In the genomic region with DNA sequence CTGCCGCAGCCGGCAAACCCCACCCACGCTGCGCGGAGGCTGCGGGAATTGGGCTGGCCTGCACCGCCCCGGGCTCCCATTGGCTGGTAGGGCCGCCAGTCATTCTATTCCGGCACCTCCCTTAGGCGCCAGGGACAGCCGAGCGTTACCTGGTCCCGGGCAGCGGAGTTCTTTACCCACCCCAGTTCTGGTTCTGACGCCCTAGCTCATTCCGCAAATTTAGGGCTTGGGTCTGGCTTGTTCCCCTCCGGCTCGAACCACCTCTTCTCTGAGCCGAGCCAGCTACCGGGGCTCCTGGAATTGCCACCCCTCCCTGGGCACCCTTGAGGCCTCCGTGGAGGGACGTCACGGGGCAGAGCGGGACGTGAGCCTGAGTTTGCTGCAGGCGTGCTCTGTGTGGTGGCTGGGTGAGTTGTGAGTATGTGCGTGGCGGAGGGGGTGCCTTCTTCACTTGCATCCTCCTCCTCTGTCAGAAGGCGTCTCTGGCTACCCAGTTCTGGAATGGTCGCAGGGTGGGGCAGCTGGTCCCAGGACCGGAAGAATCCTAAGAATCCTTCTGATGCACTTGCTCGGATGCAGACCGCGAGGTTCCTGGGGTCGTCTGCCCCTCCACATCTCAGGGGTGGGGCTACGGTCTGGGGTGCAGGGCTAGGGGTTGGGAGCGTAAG, we compare ENCODE assay signal across 1 cellular context.
TF ChIP-seq lines count a peak whose summit lies in the region.

Gene PDZD7 (minus strand): TSS at position 2 of the 668 bp plus-strand sequence. CDS start 910 bp downstream, outside the sequence.
Gene SFXN3 (plus strand): TSS at position 107 of the 668 bp plus-strand sequence. CDS start 3,461 bp downstream, outside the sequence.

TF ChIP-seq in GM12878, 131 proteins besides CTCF, POLR2A, EP300 and RAD21 (continued from another document and continues in another):
- TF ChIP-seq CUX1 (IDR thresholded peaks at IDR 0.05; ENCODE audit: insufficient replicate concordance, low read depth, low read length) (no peak), BMI1 (IDR thresholded peaks at IDR 0.05; ENCODE audit: borderline replicate concordance) (no peak), RCOR1 (conservative IDR thresholded peaks at IDR 0.05; ENCODE audit: low read depth, low read length) (no peak), NRF1 (conservative IDR thresholded peaks at IDR 0.05; ENCODE audit: low read depth, low read length) (0 out of 2 replicates have a peak, but pooled peaks have one; percentile 33), ZBTB11 (CRISPR knock-in tag; IDR thresholded peaks at IDR 0.05) (no peak), REST (IDR thresholded peaks at IDR 0.05; ENCODE audit: low read depth, low read length) (no peak), RB1 (IDR thresholded peaks at IDR 0.05; ENCODE audit: borderline replicate concordance) (no peak), IKZF1 (conservative IDR thresholded peaks at IDR 0.05) (no peak), RAD51 (IDR thresholded peaks at IDR 0.05) (no peak), NKRF (conservative IDR thresholded peaks at IDR 0.05) (no peak), BCL3 (IDR thresholded peaks at IDR 0.05; ENCODE audit: borderline replicate concordance, insufficient read depth, low read depth, low read length, poor library complexity, severe bottlenecking) (no peak), HDAC6 (IDR thresholded peaks at IDR 0.05; ENCODE audit: unreplicated experiment) (no peak), MXI1 (IDR thresholded peaks at IDR 0.05; ENCODE audit: low read depth, low read length) (0 out of 2 replicates have a peak, but pooled peaks have one; percentile 28), MTA3 (IDR thresholded peaks at IDR 0.05; ENCODE audit: borderline replicate concordance, low read length) (no peak), MYB (IDR thresholded peaks at IDR 0.05; ENCODE audit: borderline replicate concordance, low read depth, low read length) (no peak), EGR1 (IDR thresholded peaks at IDR 0.05; ENCODE audit: borderline replicate concordance in 1 of 2, low read depth in 2 of 2, low read length in 2 of 2) (peak in 1 of 2 experiments; percentile 76; a peak in 2 of 3 replicates), MEF2B (IDR thresholded peaks at IDR 0.05; ENCODE audit: partially characterized antibody, poor library complexity, severe bottlenecking) (no peak), ELK1 (IDR thresholded peaks at IDR 0.05; ENCODE audit: low read depth, low read length) (no peak), SIN3A (IDR thresholded peaks at IDR 0.05; ENCODE audit: low read depth, low read length) (no peak), TCF3 (IDR thresholded peaks at IDR 0.05; ENCODE audit: borderline replicate concordance, insufficient read depth, low read depth, low read length) (no peak), RUNX3 (IDR thresholded peaks at IDR 0.05; ENCODE audit: low read length) (no peak), IKZF2 (IDR thresholded peaks at IDR 0.05) (no peak), KDM1A (IDR thresholded peaks at IDR 0.05; ENCODE audit: borderline replicate concordance) (no peak), KAT2A (conservative IDR thresholded peaks at IDR 0.05; ENCODE audit: control insufficient read depth, low read depth, low read length) (no peak), ESRRA (IDR thresholded peaks at IDR 0.05; ENCODE audit: low read length) (no peak)
- TF ChIP-seq, protein P1, sequence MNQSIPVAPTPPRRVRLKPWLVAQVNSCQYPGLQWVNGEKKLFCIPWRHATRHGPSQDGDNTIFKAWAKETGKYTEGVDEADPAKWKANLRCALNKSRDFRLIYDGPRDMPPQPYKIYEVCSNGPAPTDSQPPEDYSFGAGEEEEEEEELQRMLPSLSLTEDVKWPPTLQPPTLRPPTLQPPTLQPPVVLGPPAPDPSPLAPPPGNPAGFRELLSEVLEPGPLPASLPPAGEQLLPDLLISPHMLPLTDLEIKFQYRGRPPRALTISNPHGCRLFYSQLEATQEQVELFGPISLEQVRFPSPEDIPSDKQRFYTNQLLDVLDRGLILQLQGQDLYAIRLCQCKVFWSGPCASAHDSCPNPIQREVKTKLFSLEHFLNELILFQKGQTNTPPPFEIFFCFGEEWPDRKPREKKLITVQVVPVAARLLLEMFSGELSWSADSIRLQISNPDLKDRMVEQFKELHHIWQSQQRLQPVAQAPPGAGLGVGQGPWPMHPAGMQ (IDR thresholded peaks at IDR 0.05; ENCODE audit: borderline replicate concordance) = no peak
- TF ChIP-seq, protein P2, sequence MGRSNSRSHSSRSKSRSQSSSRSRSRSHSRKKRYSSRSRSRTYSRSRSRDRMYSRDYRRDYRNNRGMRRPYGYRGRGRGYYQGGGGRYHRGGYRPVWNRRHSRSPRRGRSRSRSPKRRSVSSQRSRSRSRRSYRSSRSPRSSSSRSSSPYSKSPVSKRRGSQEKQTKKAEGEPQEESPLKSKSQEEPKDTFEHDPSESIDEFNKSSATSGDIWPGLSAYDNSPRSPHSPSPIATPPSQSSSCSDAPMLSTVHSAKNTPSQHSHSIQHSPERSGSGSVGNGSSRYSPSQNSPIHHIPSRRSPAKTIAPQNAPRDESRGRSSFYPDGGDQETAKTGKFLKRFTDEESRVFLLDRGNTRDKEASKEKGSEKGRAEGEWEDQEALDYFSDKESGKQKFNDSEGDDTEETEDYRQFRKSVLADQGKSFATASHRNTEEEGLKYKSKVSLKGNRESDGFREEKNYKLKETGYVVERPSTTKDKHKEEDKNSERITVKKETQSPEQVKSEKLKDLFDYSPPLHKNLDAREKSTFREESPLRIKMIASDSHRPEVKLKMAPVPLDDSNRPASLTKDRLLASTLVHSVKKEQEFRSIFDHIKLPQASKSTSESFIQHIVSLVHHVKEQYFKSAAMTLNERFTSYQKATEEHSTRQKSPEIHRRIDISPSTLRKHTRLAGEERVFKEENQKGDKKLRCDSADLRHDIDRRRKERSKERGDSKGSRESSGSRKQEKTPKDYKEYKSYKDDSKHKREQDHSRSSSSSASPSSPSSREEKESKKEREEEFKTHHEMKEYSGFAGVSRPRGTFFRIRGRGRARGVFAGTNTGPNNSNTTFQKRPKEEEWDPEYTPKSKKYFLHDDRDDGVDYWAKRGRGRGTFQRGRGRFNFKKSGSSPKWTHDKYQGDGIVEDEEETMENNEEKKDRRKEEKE (IDR thresholded peaks at IDR 0.05) = no peak
